In genomic region chrX:1452497-1453389, GRCh38 we compare ENCODE assay signal across 1 cellular context.
TF ChIP-seq lines count a peak whose summit lies in the region.

TSS of gene ASMTL (minus strand) at chrX:1452909. CDS start at chrX:1452840, 69 bp downstream.

TF ChIP-seq in IMR-90, 13 proteins besides CTCF, POLR2A, EP300 and RAD21 (continued from another document):
- TF ChIP-seq MAFK (IDR thresholded peaks at IDR 0.05; ENCODE audit: low read depth, low read length) (no peak), FOS (IDR thresholded peaks at IDR 0.05; ENCODE audit: low read depth, low read length) (no peak), NFE2L2 (IDR thresholded peaks at IDR 0.05; ENCODE audit: low read depth, low read length) (no peak), MAZ (IDR thresholded peaks at IDR 0.05; ENCODE audit: borderline replicate concordance, low read depth, low read length) (peak; percentile 46; the same call in 1 of the 2 replicates), MXI1 (IDR thresholded peaks at IDR 0.05; ENCODE audit: borderline replicate concordance, low read depth, low read length) (peak; percentile 77), USF2 (IDR thresholded peaks at IDR 0.05; ENCODE audit: low read depth, low read length) (peak; percentile 31)
